In the genomic region with DNA sequence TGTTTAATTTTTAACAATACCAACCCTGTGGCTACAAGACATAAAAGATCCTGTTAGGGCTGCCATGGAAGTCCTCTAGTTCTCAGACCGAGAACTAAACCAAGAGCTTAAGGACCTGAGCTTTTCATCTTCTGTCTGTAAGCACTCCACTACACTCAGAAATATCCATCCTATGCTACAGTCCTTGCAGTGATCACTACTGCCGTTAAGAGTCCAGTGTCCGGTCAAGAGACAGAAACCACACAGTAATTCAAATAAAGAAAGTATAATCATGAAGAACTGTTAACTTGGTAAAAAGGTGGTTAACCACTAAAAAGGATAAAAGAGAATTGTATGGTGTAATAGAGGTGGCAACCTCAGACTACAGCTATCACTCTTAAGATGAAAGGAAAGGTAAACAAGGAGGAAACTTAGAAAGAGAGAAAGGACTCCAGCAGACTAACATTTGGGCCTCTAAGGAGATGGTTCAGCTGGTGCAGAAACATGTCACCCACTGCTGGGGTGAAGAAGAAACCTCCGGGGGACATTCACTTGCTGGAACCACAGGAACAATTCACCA, we compare ENCODE assay signal across 29 cellular contexts. TPM values are rescaled to one million over a fixed set of nuclear protein-coding genes. Genes with fewer than 3 reads are reported as not detected.
DNase-seq lines count a peak whose midpoint lies in the region; ATAC-seq, FAIRE-seq and TF ChIP-seq lines count a peak whose summit lies in the region.
"Had no signal": no experiment of that assay in that cellular context is flagged by ENCODE, and none has a peak within 500 bp of the region (broad histone marks: within the 10 kb centered on the region; RNA-seq: fewer than 3 reads in every experiment).

No MANE protein-coding gene starts in this region.

- no peak overlapping the region for H3K4me3 Mint-ChIP-seq in CD4-positive, CD25-positive, alpha-beta regulatory T cell
- no peak overlapping the region for H3K4me3 Mint-ChIP-seq in CD8-positive, alpha-beta T cell
- H3K4me3 Mint-ChIP-seq in T-helper 17 cell, result no peak overlapping the region
- H3K4me3 Mint-ChIP-seq: activated CD4-positive, alpha-beta T cell treated with anti-CD3 and anti-CD28 coated beads, Interleukin-2, amount 10 ng/mL, durations not matched to agents 7 days and 5 days; T-helper 1 cell treated with Interleukin-12 subunit alpha and Interleukin-12 subunit beta and Interleukin-4 antibody, amounts not matched to agents 30 μg/mL and 1 μg/mL, for 36 hours had no signal

- H3K4me3 ChIP-seq in CD4-positive, CD25-positive, alpha-beta regulatory T cell (ENCODE audit: low read depth, low read length), result no peak overlapping the region
- no peak overlapping the region for H3K4me3 ChIP-seq in CD8-positive, alpha-beta T cell (ENCODE audit: low read depth, low read length)
- no peak overlapping the region for H3K4me3 ChIP-seq in H1 (ENCODE audit: extremely low read depth in 1 of 4, insufficient read depth in 2 of 4, low read depth in 3 of 4, low read length in 4 of 4)
- H3K4me3 ChIP-seq: prostate gland, SJSA1, testis had no signal

- H3K4me1 Mint-ChIP-seq in CD4-positive, CD25-positive, alpha-beta regulatory T cell, result peaks cover 5 to 29% (median 28%) of the 10 kb centered on the region in 4 donors
- peaks cover 42% of the 10 kb centered on the region for H3K4me1 Mint-ChIP-seq in CD8-positive, alpha-beta T cell (ENCODE audit: low read depth)
- H3K4me1 Mint-ChIP-seq in T-helper 17 cell, result peaks cover 26% of the 10 kb centered on the region

- H4K91ac ChIP-seq in H1 (replicated peaks; ENCODE audit: insufficient read length, low read length), result no peak overlapping the region

- H3K23ac ChIP-seq in H1 (ENCODE audit: insufficient read length), result no peak overlapping the region

- no peak overlapping the region for H3K27ac ChIP-seq in CD4-positive, CD25-positive, alpha-beta regulatory T cell (ENCODE audit: insufficient read depth, low read length, poor library complexity, severe bottlenecking)
- H3K27ac ChIP-seq in CD8-positive, alpha-beta T cell (ENCODE audit: low read depth, low read length), result no peak overlapping the region
- no peak overlapping the region for H3K27ac ChIP-seq in H1 (ENCODE audit: low read depth, low read length)
- H3K27ac ChIP-seq: prostate gland, testis had no signal

- H2BK15ac ChIP-seq in H1 (ENCODE audit: low read length), result peak overlapping the region; percentile 46; the same call in 1 of the 2 replicates

- peak in 1 of 3 donors; percentile 16 for DNase-seq in CD4-positive, CD25-positive, alpha-beta regulatory T cell
- no peak for DNase-seq in CD8-positive, alpha-beta T cell
- DNase-seq in T-helper 17 cell, result no peak
- no peak for DNase-seq in H1 (ENCODE audit: low read depth in 1 of 2, low spot score in 2 of 2)
- DNase-seq in A172 (ENCODE audit: low spot score), result no peak
- DNase-seq in NCI-H1417 (lab: John Stamatoyannopoulos, UW), result no peak
- no peak for DNase-seq in NOMO-1 treated with DMSO at 0.1 percent for 48 hours (lab: John Stamatoyannopoulos, UW; ENCODE audit: unreplicated experiment)
- DNase-seq: activated CD4-positive, alpha-beta T cell treated with anti-CD3 and anti-CD28 coated beads, Interleukin-2, amount 10 ng/mL, durations not matched to agents 7 days and 5 days; activated gamma-delta T cell treated with Interleukin-2 at 50 U/mL for 16 hours; amniotic stem cell; brain microvascular endothelial cell; C1 segment of cervical spinal cord; H7; KBM-7; mesenchymal stem cell; MM.1S; NCI-H2081; NCI-H226; NCI-H69; nucleus accumbens; stimulated activated CD4-positive, alpha-beta T cell treated with anti-CD3 and anti-CD28 coated beads, Interleukin-4, amount 100 ng/mL, for 4 hours; testis had no signal

- H4K5ac ChIP-seq in H1 (ENCODE audit: insufficient read length, low read depth, low read length), result no peak overlapping the region

- no peak for TF ChIP-seq CTCF in CD8-positive, alpha-beta T cell (IDR thresholded peaks at IDR 0.05)
- TF ChIP-seq CTCF in H1 (IDR thresholded peaks at IDR 0.05; ENCODE audit: control extremely low read depth in 1 of 3, insufficient read depth in 1 of 3, low read depth in 1 of 3, low read length in 3 of 3), result no peak

- no peak for TF ChIP-seq EP300 in H1 (IDR thresholded peaks at IDR 0.05; ENCODE audit: borderline replicate concordance in 1 of 2, low read depth in 2 of 2, low read length in 2 of 2)

- H2BK12ac ChIP-seq in H1 (ENCODE audit: low read depth, low read length), result no peak overlapping the region

- H3K27me3 ChIP-seq in CD4-positive, CD25-positive, alpha-beta regulatory T cell (ENCODE audit: control insufficient read depth, insufficient read depth, low read length), result no peaks in the 10 kb centered on the region
- H3K27me3 ChIP-seq in CD8-positive, alpha-beta T cell (ENCODE audit: insufficient read depth, low read length), result no peaks in the 10 kb centered on the region
- no peaks in the 10 kb centered on the region for H3K27me3 ChIP-seq in H1 (replicated peaks in 1 of 4; ENCODE audit: control insufficient read depth in 3 of 4, extremely low read depth in 1 of 4, insufficient read depth in 3 of 4, low read length in 3 of 4)
- H3K27me3 ChIP-seq: brain microvascular endothelial cell, SJSA1, testis had no signal

- CTCF ChIA-PET in CD8-positive, alpha-beta T cell (lab: Charles Lee), result no interaction called here
- CTCF ChIA-PET in H1 (lab: Charles Lee; ENCODE audit: partially characterized antibody), result no interaction called here

- H3K18ac ChIP-seq in H1 (ENCODE audit: extremely low read depth, low read length), result no peak overlapping the region

- intact Hi-C loops in CD8-positive, alpha-beta T cell (cut with DNase I, micrococcal nuclease), result no loop called here

- no peak overlapping the region for H3K14ac ChIP-seq in H1 (ENCODE audit: insufficient read length)

- no peaks in the 10 kb centered on the region; the same call in 1 of the 2 replicates for H3K79me1 ChIP-seq in H1 (ENCODE audit: low read depth, low read length)

- POLR2A ChIA-PET in CD8-positive, alpha-beta T cell (lab: Charles Lee), result no interaction called here
- POLR2A ChIA-PET in H1 (lab: Charles Lee; ENCODE audit: partially characterized antibody), result interaction anchor here (1.2 kb wide), 1 partner anchor 21 kb away, joined by 4 read pairs; no protein-coding TSS in a partner anchor

- no peak overlapping the region for H2AK5ac ChIP-seq in H1 (ENCODE audit: low read depth, low read length)

- no peak overlapping the region for H2BK120ac ChIP-seq in H1 (replicated peaks; ENCODE audit: low read depth, low read length)

- no peak overlapping the region for H2BK20ac ChIP-seq in H1 (ENCODE audit: low read length)

- TF ChIP-seq POLR2A in H1 (IDR thresholded peaks at IDR 0.05; ENCODE audit: control extremely low read depth in 1 of 2, low read depth in 2 of 2, low read length in 2 of 2), result no peak

- H3K36me3 Mint-ChIP-seq in CD4-positive, CD25-positive, alpha-beta regulatory T cell, result peaks cover 52% of the 10 kb centered on the region
- peaks cover 61% of the 10 kb centered on the region for H3K36me3 Mint-ChIP-seq in CD8-positive, alpha-beta T cell
- H3K36me3 Mint-ChIP-seq in T-helper 17 cell (ENCODE audit: low read depth), result peaks cover 17% of the 10 kb centered on the region

- H2BK5ac ChIP-seq in H1 (ENCODE audit: low read depth, low read length), result no peak overlapping the region

- peaks cover 0 to 7% of the 10 kb centered on the region in 2 experiments; a peak in 1 of 4 replicates for H3K79me2 ChIP-seq in H1 (ENCODE audit: control insufficient read depth in 1 of 2, insufficient read depth in 2 of 2, low read length in 2 of 2)

- H4K8ac ChIP-seq in H1 (ENCODE audit: extremely low read depth, insufficient read depth, low read length), result no peak overlapping the region

- peaks cover 18% of the 10 kb centered on the region for H3K36me3 ChIP-seq in CD4-positive, CD25-positive, alpha-beta regulatory T cell (ENCODE audit: control insufficient read depth, insufficient read depth, low read length)
- no peaks in the 10 kb centered on the region for H3K36me3 ChIP-seq in CD8-positive, alpha-beta T cell (ENCODE audit: insufficient read depth, low read length)
- H3K36me3 ChIP-seq in H1 (ENCODE audit: control insufficient read depth in 2 of 4, insufficient read depth in 4 of 4, low read length in 3 of 4), result peaks cover 0 to 3% (median 0%) of the 10 kb centered on the region in 4 experiments; a peak in 3 of 8 replicates

- no peak overlapping the region for H2AFZ ChIP-seq in H1 (ENCODE audit: low read length)

- FAIRE-seq in H1 (lab: Jason Lieb, UNC), result no peak
- FAIRE-seq: HTR-8/SVneo, RCC 7860 had no signal

- H3K9me3 ChIP-seq in CD4-positive, CD25-positive, alpha-beta regulatory T cell (ENCODE audit: control insufficient read depth in 2 of 2, low read length in 2 of 2), result no peaks in the 10 kb centered on the region
- no peaks in the 10 kb centered on the region for H3K9me3 ChIP-seq in CD8-positive, alpha-beta T cell (ENCODE audit: low read length)
- H3K9me3 ChIP-seq in T-helper 17 cell (ENCODE audit: control insufficient read depth, low read length, poor library complexity, severe bottlenecking), result no peaks in the 10 kb centered on the region
- H3K9me3 ChIP-seq in H1 (ENCODE audit: insufficient read depth in 2 of 2, low read depth in 1 of 2, low read length in 1 of 2), result no peaks in the 10 kb centered on the region
- H3K9me3 ChIP-seq: prostate gland, SJSA1, testis had no signal

- H3K9me3 Mint-ChIP-seq in CD4-positive, CD25-positive, alpha-beta regulatory T cell, result peaks cover 0 to 3% (median 0%) of the 10 kb centered on the region in 7 donors
- H3K9me3 Mint-ChIP-seq in CD8-positive, alpha-beta T cell, result no peaks in the 10 kb centered on the region
- H3K9me3 Mint-ChIP-seq: T-helper 1 cell treated with Interleukin-12 subunit alpha and Interleukin-12 subunit beta and Interleukin-4 antibody, amounts not matched to agents 30 μg/mL and 1 μg/mL, for 36 hours had no signal

- H3K27me3 Mint-ChIP-seq in CD4-positive, CD25-positive, alpha-beta regulatory T cell, result no peaks in the 10 kb centered on the region
- H3K27me3 Mint-ChIP-seq in CD8-positive, alpha-beta T cell (ENCODE audit: low read depth), result no peaks in the 10 kb centered on the region
- no peaks in the 10 kb centered on the region for H3K27me3 Mint-ChIP-seq in T-helper 17 cell
- H3K27me3 Mint-ChIP-seq: activated CD4-positive, alpha-beta T cell treated with anti-CD3 and anti-CD28 coated beads, Interleukin-2, amount 10 ng/mL, durations not matched to agents 7 days and 5 days had no signal

- H3K4me1 ChIP-seq in CD4-positive, CD25-positive, alpha-beta regulatory T cell (ENCODE audit: control insufficient read depth, insufficient read depth, low read length, poor library complexity, severe bottlenecking), result no peaks in the 10 kb centered on the region
- peaks cover 11% of the 10 kb centered on the region for H3K4me1 ChIP-seq in CD8-positive, alpha-beta T cell (ENCODE audit: insufficient read depth, low read length)
- peaks cover under 1 to 7% (median 3%) of the 10 kb centered on the region in 4 experiments; a peak in 4 of 7 replicates for H3K4me1 ChIP-seq in H1 (replicated peaks in 1 of 4; ENCODE audit: control insufficient read depth in 3 of 4, insufficient read depth in 4 of 4, low read length in 3 of 4)
- H3K4me1 ChIP-seq: testis had no signal

- no peak overlapping the region for H3K4me2 ChIP-seq in H1 (ENCODE audit: insufficient read depth in 1 of 2, low read depth in 2 of 2, low read length in 2 of 2)

- 91% methylated on average over 4 of the region's 4 CpGs; no CpG with 5 or more reads in 1 of the 2 experiments for WGBS in H1 (ENCODE audit: extremely low coverage in 1 of 2, insufficient coverage in 1 of 2, insufficient read length in 1 of 2, insufficient replicate concordance in 2 of 2, low coverage in 1 of 2, low lambda C conversion rate in 2 of 2, missing lambda C conversion rate in 1 of 2), 2 experiments

- TF ChIP-seq RAD21 in H1 (IDR thresholded peaks at IDR 0.05 in 1 of 2, conservative IDR thresholded peaks at IDR 0.05 in 1 of 2; ENCODE audit: low read depth in 2 of 2, low read length in 2 of 2), result no peak

- no peak for ATAC-seq in CD4-positive, CD25-positive, alpha-beta regulatory T cell (ENCODE audit: low read depth in 2 of 2)
- peak; percentile 77 for ATAC-seq in CD8-positive, alpha-beta T cell
- ATAC-seq in T-helper 17 cell, result peak; percentile 65
- no peak for ATAC-seq in GM21367 (IDR thresholded peaks at IDR 0.05; ENCODE audit: unreplicated experiment)
- ATAC-seq: left lobe of liver had no signal

- no peak overlapping the region for H3K4ac ChIP-seq in H1 (replicated peaks; ENCODE audit: insufficient read length, low read depth, low read length)

- H3K27ac Mint-ChIP-seq in CD4-positive, CD25-positive, alpha-beta regulatory T cell, result peak overlapping the region in 2 of 3 donors; percentile 22 to 83
- no peak overlapping the region for H3K27ac Mint-ChIP-seq in CD8-positive, alpha-beta T cell
- peak overlapping the region; percentile 87 for H3K27ac Mint-ChIP-seq in T-helper 17 cell
- H3K27ac Mint-ChIP-seq: activated CD4-positive, alpha-beta T cell treated with anti-CD3 and anti-CD28 coated beads, Interleukin-2, amount 10 ng/mL, durations not matched to agents 7 days and 5 days; T-helper 1 cell treated with Interleukin-12 subunit alpha and Interleukin-12 subunit beta and Interleukin-4 antibody, amounts not matched to agents 30 μg/mL and 1 μg/mL, for 36 hours had no signal

- H3K9ac ChIP-seq in H1 (replicated peaks in 1 of 4; ENCODE audit: extremely low read depth in 1 of 4, low read depth in 3 of 4, low read length in 3 of 4), result no peak overlapping the region

- H4K20me1 ChIP-seq in H1 (replicated peaks in 1 of 2; ENCODE audit: control insufficient read depth in 1 of 2, insufficient read depth in 2 of 2, low read length in 2 of 2), result no peaks in the 10 kb centered on the region

- no peaks in the 10 kb centered on the region for H3K23me2 ChIP-seq in H1 (ENCODE audit: low read depth, low read length)

- H3K56ac ChIP-seq in H1 (replicated peaks; ENCODE audit: insufficient read length, low read depth, low read length), result no peak overlapping the region

RNA-seq across cellular contexts. Expression of gene PRDX6, which starts 22.1 kb away (rescaled TPM):
- total RNA-seq in CD4-positive, CD25-positive, alpha-beta regulatory T cell, result 75.6 TPM
- 100 to 1,000 TPM in 3 of 4 donors, 10 to 100 TPM in 1; 93.3 to 166 (median 141) TPM for polyA plus RNA-seq in CD4-positive, CD25-positive, alpha-beta regulatory T cell
- total RNA-seq in CD8-positive, alpha-beta T cell, result 100 to 1,000 TPM; 146 to 147 TPM
- total RNA-seq in T-helper 17 cell, result 100 to 1,000 TPM in 1 of 2 donors, 10 to 100 TPM in 1; 66.4 to 125 TPM
- total RNA-seq in H1 (2021; fragmentation: NEBNext Ultra II Directional; extraction: Animal tissue kit (Norgen Biotek cat#: 25700)), result 657 and 677 TPM in 2 replicates
- 219 and 348 TPM in 2 replicates for polyA plus RNA-seq in H1 (2011; rRNA removed)
- 345 TPM for polyA plus RNA-seq in H1 (2011; cell fraction: cytosol; rRNA removed)
- polyA plus RNA-seq in H1 (2011; cell fraction: nucleus; rRNA removed), result 273 TPM
- 544 to 609 TPM (median 590 TPM) in 4 replicates for polyA plus RNA-seq in H1 (2012, experiment 1 of 2)
- 449 TPM for polyA plus RNA-seq in H1 (2012, experiment 2 of 2)
- 343 TPM for polyA plus RNA-seq in H1 (2013, experiment 1 of 2)
- 345 TPM for polyA plus RNA-seq in H1 (2013, experiment 2 of 2)
- polyA minus RNA-seq in H1 (2011; rRNA and poly(A)+ RNA removed), result 589 and 621 TPM in 2 replicates
- polyA minus RNA-seq in H1 (2011; cell fraction: cytosol; rRNA and poly(A)+ RNA removed), result 606 TPM
- 293 TPM for polyA minus RNA-seq in H1 (2011; cell fraction: nucleus; rRNA and poly(A)+ RNA removed)
- 436 and 466 TPM in 2 replicates for total RNA-seq in A172 (2014; rRNA removed; shearing (Covaris generic))

Comparison
In these comparisons a context has a peak if more than half of its experiments do, and no peak if none do; other contexts are left out.
1. ATAC-seq: peak in CD8-positive, alpha-beta T cell (single experiment) and T-helper 17 cell (single experiment); none in CD4-positive, CD25-positive, alpha-beta regulatory T cell (0 of 2) and GM21367 (single experiment).